In genomic region chr20:19620471-19620870, GRCh38 we compare ENCODE assay signal across 28 cellular contexts.
A peak's percentile ranks its signal among the peaks of the same experiment; 100 is the strongest.
DNase-seq lines count a peak whose midpoint lies in the region; ATAC-seq lines count a peak whose summit lies in the region.
"Had no signal": no experiment of that assay in that cellular context is flagged by ENCODE, and none has a peak within 500 bp of the region (broad histone marks: within the 10 kb centered on the region; RNA-seq: fewer than 3 reads in every experiment).

No MANE protein-coding gene starts in this region.

- H3K4me1 ChIP-seq in NT2/D1 (ENCODE audit: insufficient read depth, insufficient read length): no peaks in the 10 kb centered on the region
- H3K4me1 ChIP-seq: foreskin keratinocyte, lower lobe of right lung, stomach had no signal

- no peaks in the 10 kb centered on the region; the same call in 1 of the 2 replicates for H3K9me3 ChIP-seq in NT2/D1 (ENCODE audit: insufficient read depth, low read length)
- H3K9me3 ChIP-seq: body of pancreas, lower lobe of right lung, mucosa of descending colon, stomach had no signal

- no peaks in the 10 kb centered on the region for H3K27me3 ChIP-seq in NT2/D1 (ENCODE audit: insufficient read depth, insufficient read length)
- H3K27me3 ChIP-seq: body of pancreas, foreskin keratinocyte, stomach had no signal

- H3K36me3 ChIP-seq in NT2/D1 (ENCODE audit: insufficient read depth, insufficient read length, low read length): no peaks in the 10 kb centered on the region
- H3K36me3 ChIP-seq: heart right ventricle, lower lobe of right lung, stomach had no signal

- H3K4me3 ChIP-seq in NT2/D1 (ENCODE audit: insufficient read length, low read depth): no peak overlapping the region
- H3K4me3 ChIP-seq: body of pancreas, heart right ventricle, lower lobe of right lung, mucosa of descending colon, stomach had no signal

- DNase-seq in NCI-H1436 treated with DMSO at 0.1 percent for 48 hours (lab: John Stamatoyannopoulos, UW) (peak; percentile 1), NCI-H1436 (lab: John Stamatoyannopoulos, UW) (no peak), NT2/D1 (ENCODE audit: low read depth, low spot score) (peak; percentile 32), iPS DF 19.7 (ENCODE audit: low read depth, low spot score) (peak; percentile 80), cerebellum (ENCODE audit: low spot score) (no peak), NCI-H1092 treated with DMSO at 0.1 percent for 48 hours (lab: John Stamatoyannopoulos, UW) (no peak)
- DNase-seq: 8988T; activated CD4-positive, alpha-beta T cell treated with anti-CD3 and anti-CD28 coated beads for 36 hours; activated T-cell treated with anti-CD3 and anti-CD28 coated beads, Interleukin-2, amount 50 U/mL, for 24 hours; body of pancreas; CD8-positive, alpha-beta T cell; DMS153; effector memory CD4-positive, alpha-beta T cell; heart right ventricle; kidney; lower lobe of right lung; mucosa of descending colon; NCI-H1092; NCI-H2081 treated with DMSO at 0.1 percent for 48 hours; NCI-H510A treated with DMSO at 0.1 percent for 48 hours; stimulated activated CD4-positive, alpha-beta T cell treated with anti-CD3 and anti-CD28 coated beads, Interleukin-15, amount 100 ng/mL, for 24 hours; stomach; trophoblast cell had no signal

- H3K9ac ChIP-seq in NT2/D1 (ENCODE audit: insufficient read length, low read depth): no peak overlapping the region

- ATAC-seq in GM18519 (IDR thresholded peaks at IDR 0.05; ENCODE audit: low FRiP score, unreplicated experiment) (no peak), HG02678 (IDR thresholded peaks at IDR 0.05; ENCODE audit: unreplicated experiment) (no peak)
- ATAC-seq: body of pancreas; CD8-positive, alpha-beta T cell; esophagus mucosa; heart right ventricle; lower lobe of right lung; mucosa of descending colon; sciatic nerve had no signal

Comparison
In these comparisons a context has a peak if more than half of its experiments do, and no peak if none do; other contexts are left out.
1. DNase-seq: peak in NCI-H1436 treated with DMSO at 0.1 percent for 48 hours (single experiment), NT2/D1 (single experiment) and iPS DF 19.7 (single experiment); none in NCI-H1436 (single experiment), cerebellum (single experiment) and NCI-H1092 treated with DMSO at 0.1 percent for 48 hours (single experiment).